In the genomic region with DNA sequence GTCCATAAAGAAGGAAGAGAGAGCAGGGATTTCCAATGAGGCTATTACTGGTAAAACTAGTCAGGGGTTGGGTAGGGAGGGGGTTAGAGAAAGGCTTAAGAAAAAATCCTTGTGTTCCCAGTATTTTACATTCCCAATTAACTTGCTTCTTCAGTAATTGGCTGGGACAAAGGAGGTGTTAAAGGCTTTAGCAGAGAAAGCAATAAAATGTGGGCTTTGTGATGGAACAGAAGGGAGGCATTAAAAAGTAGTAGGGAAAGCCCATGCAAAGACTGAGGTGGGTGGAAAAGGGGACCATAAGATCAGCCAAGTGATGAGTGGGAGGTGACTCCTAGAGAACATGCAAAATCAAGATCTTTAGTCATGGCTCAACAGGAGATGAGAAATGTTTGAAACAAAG, we compare ENCODE assay signal across 16 cellular contexts.
A peak's percentile ranks its signal among the peaks of the same experiment; 100 is the strongest.
DNase-seq lines count a peak whose midpoint lies in the region; ATAC-seq and TF ChIP-seq lines count a peak whose summit lies in the region.
"Had no signal": no experiment of that assay in that cellular context is flagged by ENCODE, and none has a peak within 500 bp of the region (broad histone marks: within the 10 kb centered on the region; RNA-seq: fewer than 3 reads in every experiment).

No MANE protein-coding gene starts in this region.

- H4K20me1 ChIP-seq in H9 (ENCODE audit: control insufficient read depth, insufficient read depth, insufficient read length) (no peaks in the 10 kb centered on the region), smooth muscle cell (ENCODE audit: low read depth) (no peaks in the 10 kb centered on the region)

- TF ChIP-seq CTCF in H9 (conservative IDR thresholded peaks at IDR 0.05), result no peak
- no peak for TF ChIP-seq CTCF in smooth muscle cell (IDR thresholded peaks at IDR 0.05; ENCODE audit: borderline replicate concordance, insufficient read depth, poor library complexity, severe bottlenecking)
- TF ChIP-seq CTCF in coronary artery (IDR thresholded peaks at IDR 0.05), result no peak

- no peak overlapping the region for H2BK15ac ChIP-seq in H9 (ENCODE audit: low read depth, low read length)
- H2BK15ac ChIP-seq in mesendoderm (replicated peaks; ENCODE audit: low read depth), result no peak overlapping the region

- H3K27ac Mint-ChIP-seq in H9 (peak overlapping the region in 2 of 3 experiments; percentile 47 to 94; a peak in 4 of 7 replicates), T-helper 17 cell (no peak overlapping the region)
- H3K27ac Mint-ChIP-seq: CD4-positive, alpha-beta memory T cell; HFFc6 had no signal

- no peak overlapping the region for H3K4me2 ChIP-seq in H9 (ENCODE audit: insufficient read depth, insufficient read length, low read length)
- H3K4me2 ChIP-seq in mesendoderm (ENCODE audit: low read length), result no peak overlapping the region
- no peak overlapping the region for H3K4me2 ChIP-seq in smooth muscle cell

- no peak overlapping the region for H3K56ac ChIP-seq in H9 (ENCODE audit: insufficient read length, low read depth, low read length)
- no peak overlapping the region for H3K56ac ChIP-seq in mesendoderm (ENCODE audit: low read length)

- H2BK120ac ChIP-seq in H9 (ENCODE audit: low read depth, low read length, poor library complexity, severe bottlenecking) (no peak overlapping the region), mesendoderm (ENCODE audit: low read depth, low read length) (no peak overlapping the region)

- H3K4ac ChIP-seq in H9 (ENCODE audit: low read depth, low read length) (no peak overlapping the region), mesendoderm (ENCODE audit: low read depth, low read length) (no peak overlapping the region)

- H3K9me3 ChIP-seq in H9 (ENCODE audit: control insufficient read depth, low read depth, low read length) (no peaks in the 10 kb centered on the region), HUES64 (ENCODE audit: insufficient read depth, low read depth, low read length) (peaks cover 9% of the 10 kb centered on the region; the same call in 1 of the 2 replicates), smooth muscle cell (replicated peaks; ENCODE audit: low read depth) (peaks cover 8% of the 10 kb centered on the region), T-helper 17 cell (ENCODE audit: control insufficient read depth, low read length, poor library complexity, severe bottlenecking) (no peaks in the 10 kb centered on the region)

- no peak overlapping the region for H2BK20ac ChIP-seq in H9 (ENCODE audit: low read depth, low read length, poor library complexity, severe bottlenecking)

- H3K23ac ChIP-seq in H9 (ENCODE audit: insufficient read length, low read depth, low read length), result no peak overlapping the region
- H3K23ac ChIP-seq in mesendoderm (ENCODE audit: low read length), result no peak overlapping the region

- peaks cover 8 to 47% (median 26%) of the 10 kb centered on the region in 3 experiments for H3K36me3 Mint-ChIP-seq in H9 (ENCODE audit: insufficient read depth in 1 of 3, low read depth in 3 of 3)
- no peaks in the 10 kb centered on the region for H3K36me3 Mint-ChIP-seq in T-helper 17 cell (ENCODE audit: low read depth)
- H3K36me3 Mint-ChIP-seq: CD4-positive, alpha-beta memory T cell had no signal

- no peaks in the 10 kb centered on the region for H3K27me3 ChIP-seq in H9 (ENCODE audit: insufficient read depth, low read length)
- no peaks in the 10 kb centered on the region for H3K27me3 ChIP-seq in HUES64 (ENCODE audit: insufficient read depth, low read length)
- no peaks in the 10 kb centered on the region for H3K27me3 ChIP-seq in mesendoderm (ENCODE audit: insufficient read depth, low read length, poor library complexity)
- no peaks in the 10 kb centered on the region for H3K27me3 ChIP-seq in smooth muscle cell (ENCODE audit: low read depth)

- ATAC-seq in HG03175 (IDR thresholded peaks at IDR 0.05; ENCODE audit: unreplicated experiment), result no peak
- ATAC-seq in T-helper 17 cell, result no peak

- H3K27me3 Mint-ChIP-seq in H9 (ENCODE audit: low read depth) (no peaks in the 10 kb centered on the region), T-helper 17 cell (no peaks in the 10 kb centered on the region)
- H3K27me3 Mint-ChIP-seq: CD4-positive, alpha-beta memory T cell had no signal

- H3K23me2 ChIP-seq in H9 (ENCODE audit: insufficient read length, low read depth, low read length, poor library complexity, severe bottlenecking), result no peaks in the 10 kb centered on the region

- H3K14ac ChIP-seq in H9 (ENCODE audit: insufficient read depth, low read length), result no peak overlapping the region

- H3K18ac ChIP-seq in H9 (ENCODE audit: insufficient read length, low read depth, low read length) (no peak overlapping the region), mesendoderm (ENCODE audit: low read length) (no peak overlapping the region)

- H3K27ac ChIP-seq in H9 (ENCODE audit: insufficient read length, low read depth, low read length) (no peak overlapping the region), HUES64 (ENCODE audit: low read depth, low read length) (peak overlapping the region; percentile 70; the same call in 1 of the 2 replicates), mesendoderm (ENCODE audit: low read depth, low read length) (no peak overlapping the region), smooth muscle cell (ENCODE audit: low read depth) (no peak overlapping the region), coronary artery (no peak overlapping the region)

- no peak overlapping the region for H2BK5ac ChIP-seq in H9 (ENCODE audit: insufficient read length, low read length)
- H2BK5ac ChIP-seq in mesendoderm (ENCODE audit: low read length), result no peak overlapping the region

- no peaks in the 10 kb centered on the region for H3K36me3 ChIP-seq in HUES64 (ENCODE audit: insufficient read depth, low read length)
- no peaks in the 10 kb centered on the region for H3K36me3 ChIP-seq in mesendoderm (ENCODE audit: control insufficient read depth, insufficient read depth, low read length)
- peaks cover 11% of the 10 kb centered on the region for H3K36me3 ChIP-seq in smooth muscle cell (ENCODE audit: low read depth)

- no peak overlapping the region for H3K9ac ChIP-seq in H9 (ENCODE audit: extremely low read depth, insufficient read length, low read length)
- no peak overlapping the region for H3K9ac ChIP-seq in HUES64 (ENCODE audit: low read depth, low read length)
- H3K9ac ChIP-seq in mesendoderm (ENCODE audit: low read length), result no peak overlapping the region
- no peak overlapping the region for H3K9ac ChIP-seq in smooth muscle cell (ENCODE audit: low read depth)

- H2BK12ac ChIP-seq in H9 (ENCODE audit: insufficient read length, low read depth, low read length), result no peak overlapping the region

- H4K8ac ChIP-seq in H9 (replicated peaks; ENCODE audit: insufficient read length, low read depth, low read length), result no peak overlapping the region
- H4K8ac ChIP-seq in mesendoderm (ENCODE audit: low read depth, low read length), result no peak overlapping the region

- H3K4me1 Mint-ChIP-seq in H9 (peaks cover 28 to 29% of the 10 kb centered on the region in 2 experiments), T-helper 17 cell (no peaks in the 10 kb centered on the region)
- H3K4me1 Mint-ChIP-seq: CD4-positive, alpha-beta memory T cell had no signal

- H3K79me2 ChIP-seq in H9 (ENCODE audit: insufficient read depth, low read length), result no peaks in the 10 kb centered on the region
- H3K79me2 ChIP-seq in mesendoderm (ENCODE audit: control insufficient read depth, insufficient read depth, low read length), result no peaks in the 10 kb centered on the region
- H3K79me2 ChIP-seq in smooth muscle cell (ENCODE audit: low read depth), result no peaks in the 10 kb centered on the region

- no peak overlapping the region for H4K5ac ChIP-seq in H9 (ENCODE audit: insufficient read length, low read depth, low read length)
- H4K5ac ChIP-seq in mesendoderm (ENCODE audit: low read length), result no peak overlapping the region

- H3T11ph ChIP-seq in H9 (ENCODE audit: low read length), result no peak overlapping the region

- H2AFZ ChIP-seq in H9 (ENCODE audit: low read length), result no peak overlapping the region
- H2AFZ ChIP-seq in smooth muscle cell (ENCODE audit: low read depth), result peak overlapping the region; percentile 29

- H2AK5ac ChIP-seq in H9 (ENCODE audit: insufficient read length, low read length) (no peak overlapping the region), mesendoderm (ENCODE audit: low read length) (no peak overlapping the region)

- H3K9me3 Mint-ChIP-seq in H9, result peaks cover 6 to 10% of the 10 kb centered on the region in 2 experiments; a peak in 4 of 5 replicates
- H3K9me3 Mint-ChIP-seq: HFFc6 had no signal

- DNase-seq in H9 (no peak), mesendoderm (peak; percentile 2), smooth muscle cell (lab: John Stamatoyannopoulos, UW; ENCODE audit: unreplicated experiment) (no peak), T-helper 17 cell (no peak), coronary artery (ENCODE audit: low spot score) (no peak)
- no peak for DNase-seq in stimulated activated CD4-positive, alpha-beta T cell treated with anti-CD3 and anti-CD28 coated beads, Interleukin-4, amount 100 ng/mL, for 1 hour
- DNase-seq: C1 segment of cervical spinal cord; Calu3; CD4-positive, alpha-beta memory T cell; COR-L47; DMS53; DMS79 treated with DMSO at 0.1 percent for 48 hours; H7; HFFc6 had no signal

- H3K4me1 ChIP-seq in H9 (ENCODE audit: insufficient read depth, low read length) (peaks cover 7% of the 10 kb centered on the region; the same call in 1 of the 2 replicates), HUES64 (ENCODE audit: insufficient read depth, low read length) (peaks cover 18% of the 10 kb centered on the region), mesendoderm (ENCODE audit: control insufficient read depth, low read depth, low read length) (no peaks in the 10 kb centered on the region), smooth muscle cell (ENCODE audit: low read depth) (peaks cover 30% of the 10 kb centered on the region)

- H3K4me3 ChIP-seq in HUES64 (ENCODE audit: low read length) (no peak overlapping the region), mesendoderm (ENCODE audit: low read length) (no peak overlapping the region), smooth muscle cell (no peak overlapping the region), coronary artery (no peak overlapping the region)

- no peak overlapping the region for H3K4me3 Mint-ChIP-seq in H9
- no peak overlapping the region for H3K4me3 Mint-ChIP-seq in T-helper 17 cell
- H3K4me3 Mint-ChIP-seq: CD4-positive, alpha-beta memory T cell; HFFc6 had no signal

- H3K79me1 ChIP-seq in H9 (ENCODE audit: insufficient read depth, low read depth, low read length, poor library complexity, severe bottlenecking) (no peaks in the 10 kb centered on the region), mesendoderm (ENCODE audit: low read length) (no peaks in the 10 kb centered on the region)

- no peak overlapping the region for H4K91ac ChIP-seq in H9 (ENCODE audit: insufficient read length, low read depth, low read length)

- H3F3A ChIP-seq in smooth muscle cell (ENCODE audit: low read depth), result no peaks in the 10 kb centered on the region
